17 cellular contexts compared by ENCODE assay signal in genomic region chr9:37820142-37820541, GRCh38.
"Had no signal": no experiment of that assay in that cellular context is flagged by ENCODE, and none has a peak within 500 bp of the region (broad histone marks: within the 10 kb centered on the region; RNA-seq: fewer than 3 reads in every experiment).

No MANE protein-coding gene starts in this region.

- H3K4me3 Mint-ChIP-seq: activated CD4-positive, alpha-beta memory T cell treated with anti-CD3 and anti-CD28 coated beads for 36 hours; activated naive CD8-positive, alpha-beta T cell; stimulated activated naive CD8-positive, alpha-beta T cell treated with anti-CD3 and anti-CD28 coated beads, Interleukin-15, amount 100 ng/mL, for 72 hours had no signal

- H3K4me2 ChIP-seq: hepatocyte had no signal

- H3K4me1 ChIP-seq: gastroesophageal sphincter, lower lobe of right lung, testis, upper lobe of right lung had no signal

- FAIRE-seq: pancreas had no signal

- H3K27ac Mint-ChIP-seq: activated CD4-positive, alpha-beta memory T cell treated with anti-CD3 and anti-CD28 coated beads for 36 hours; activated naive CD8-positive, alpha-beta T cell; stimulated activated naive CD8-positive, alpha-beta T cell treated with anti-CD3 and anti-CD28 coated beads, Interleukin-15, amount 100 ng/mL, for 72 hours had no signal

- H3K27me3 Mint-ChIP-seq: activated CD4-positive, alpha-beta memory T cell treated with anti-CD3 and anti-CD28 coated beads for 36 hours; activated naive CD8-positive, alpha-beta T cell; stimulated activated naive CD8-positive, alpha-beta T cell treated with anti-CD3 and anti-CD28 coated beads, Interleukin-15, amount 100 ng/mL, for 72 hours had no signal

- H3K27ac ChIP-seq: brain microvascular endothelial cell, gastroesophageal sphincter, hepatocyte, lower lobe of right lung, pancreas, testis, upper lobe of right lung had no signal

- H3K9me3 Mint-ChIP-seq: activated CD4-positive, alpha-beta memory T cell treated with anti-CD3 and anti-CD28 coated beads for 36 hours; stimulated activated naive CD8-positive, alpha-beta T cell treated with anti-CD3 and anti-CD28 coated beads, Interleukin-15, amount 100 ng/mL, for 72 hours had no signal

- H3K9me3 ChIP-seq: gastroesophageal sphincter, lower lobe of right lung, pancreas, testis, upper lobe of right lung had no signal

- DNase-seq: activated CD4-positive, alpha-beta memory T cell treated with anti-CD3 and anti-CD28 coated beads for 36 hours; activated CD4-positive, alpha-beta T cell treated with anti-CD3 and anti-CD28 coated beads for 1 hour; activated gamma-delta T cell; activated T-cell treated with anti-CD3 and anti-CD28 coated beads, Interleukin-2, amount 50 U/mL, for 48 hours; brain microvascular endothelial cell; dermis blood vessel endothelial cell; lower lobe of right lung; midbrain; pancreas; stimulated activated CD4-positive, alpha-beta T cell treated with anti-CD3 and anti-CD28 coated beads, Interleukin-15, amount 100 ng/mL, for 24 hours; stimulated activated CD4-positive, alpha-beta T cell treated with anti-CD3 and anti-CD28 coated beads, Interleukin-4, amount 100 ng/mL, for 4 hours; stimulated activated naive CD8-positive, alpha-beta T cell treated with anti-CD3 and anti-CD28 coated beads, Interleukin-15, amount 100 ng/mL, for 72 hours; testis; upper lobe of right lung had no signal

- H2AFZ ChIP-seq: hepatocyte had no signal

- H3K27me3 ChIP-seq: brain microvascular endothelial cell, gastroesophageal sphincter, hepatocyte, pancreas, testis, upper lobe of right lung had no signal

- H3K36me3 ChIP-seq: pancreas had no signal

- H3K4me3 ChIP-seq: gastroesophageal sphincter, hepatocyte, lower lobe of right lung, pancreas, testis, upper lobe of right lung had no signal

- ATAC-seq: gastroesophageal sphincter; lower lobe of right lung; pancreas; stimulated activated naive CD8-positive, alpha-beta T cell treated with anti-CD3 and anti-CD28 coated beads, Interleukin-15, amount 100 ng/mL, for 72 hours; upper lobe of right lung had no signal

- H3K4me1 Mint-ChIP-seq: stimulated activated naive CD8-positive, alpha-beta T cell treated with anti-CD3 and anti-CD28 coated beads, Interleukin-15, amount 100 ng/mL, for 72 hours had no signal
